15 cellular contexts compared by ENCODE assay signal in the genomic region with DNA sequence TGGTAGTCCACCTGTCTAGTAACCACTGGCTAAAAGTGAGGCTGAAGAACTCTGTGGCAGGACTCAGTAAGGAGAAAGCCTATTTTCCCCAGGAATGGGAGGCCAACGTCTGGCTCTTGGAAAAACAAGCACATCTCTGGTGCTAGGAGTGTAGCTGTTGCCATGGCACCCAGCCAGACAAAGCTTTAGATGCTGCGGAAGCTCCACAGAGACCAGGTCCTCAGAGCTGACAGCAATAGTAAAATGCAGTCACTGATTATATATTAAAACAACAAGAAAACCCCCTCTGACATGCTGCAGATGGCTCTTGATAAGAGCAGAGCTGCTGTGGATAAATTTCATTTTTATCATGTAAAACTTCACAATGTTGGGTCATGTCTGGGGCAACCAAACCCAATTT.
DNase-seq lines count a peak whose midpoint lies in the region; ATAC-seq and TF ChIP-seq lines count a peak whose summit lies in the region.
"Had no signal": no experiment of that assay in that cellular context is flagged by ENCODE, and none has a peak within 500 bp of the region (broad histone marks: within the 10 kb centered on the region; RNA-seq: fewer than 3 reads in every experiment).

No MANE protein-coding gene starts in this region.

- intact Hi-C loops in right cardiac atrium (cut with DNase I), result no loop called here
- intact Hi-C loops in uterus (cut with DNase I; ENCODE audit: low total_unique reads), result no loop called here

- H3K4me1 ChIP-seq in right cardiac atrium (ENCODE audit: control insufficient read depth, insufficient read depth, low read length) (no peaks in the 10 kb centered on the region), uterus (no peaks in the 10 kb centered on the region)

- WGBS in right cardiac atrium, result 29% methylated on average over 2 of the region's 2 CpGs

- H3K27me3 ChIP-seq in right cardiac atrium (ENCODE audit: control insufficient read depth, insufficient read depth) (no peaks in the 10 kb centered on the region), uterus (no peaks in the 10 kb centered on the region)

- DNase-seq in NCI-H748 (lab: John Stamatoyannopoulos, UW; ENCODE audit: unreplicated experiment), result peak; percentile 59
- no peak for DNase-seq in NCI-H748 treated with DMSO at 0.1 percent for 48 hours (lab: John Stamatoyannopoulos, UW)
- DNase-seq in right cardiac atrium, result peak; percentile 21 to 82 (median 65)
- DNase-seq in retina, result peak; percentile 69
- no peak for DNase-seq in uterus
- DNase-seq in GOT3 (lab: John Stamatoyannopoulos, UW), result no peak
- DNase-seq: activated naive CD8-positive, alpha-beta T cell treated with anti-CD3 and anti-CD28 coated beads, Interleukin-2, amount 50 U/mL, for 24 hours; activated T-cell treated with anti-CD3 and anti-CD28 coated beads, Interleukin-2, amount 50 U/mL, for 48 hours; CD4-positive, CD25-positive, alpha-beta regulatory T cell; NCI-H2029 treated with DMSO at 0.1 percent for 48 hours; stimulated activated CD4-positive, alpha-beta T cell treated with anti-CD3 and anti-CD28 coated beads, Interleukin-1b, Interleukin-23, amount 100 ng/mL, for 48 hours had no signal

- H3K9me3 ChIP-seq in right cardiac atrium (ENCODE audit: control insufficient read depth, low read length) (no peaks in the 10 kb centered on the region), uterus (no peaks in the 10 kb centered on the region)

- H3K27ac ChIP-seq in right cardiac atrium (ENCODE audit: low read length), result no peak overlapping the region
- H3K27ac ChIP-seq in uterus, result no peak overlapping the region
- H3K27ac ChIP-seq: coronary artery had no signal

- TF ChIP-seq CTCF in uterus (IDR thresholded peaks at IDR 0.05), result no peak

- no peak for TF ChIP-seq POLR2A in uterus (IDR thresholded peaks at IDR 0.05)

- H3K4me3 ChIP-seq in right cardiac atrium (ENCODE audit: low read length) (no peak overlapping the region), uterus (no peak overlapping the region)
- H3K4me3 ChIP-seq: coronary artery had no signal

- ATAC-seq in SK-N-SH treated with all-trans-retinoic acid at 6 μM for 48 hours (peak; percentile 79), right cardiac atrium (peak in 1 of 2 donors; percentile 60), GM19463 (IDR thresholded peaks at IDR 0.05; ENCODE audit: unreplicated experiment) (no peak)
- ATAC-seq: activated naive CD8-positive, alpha-beta T cell treated with anti-CD3 and anti-CD28 coated beads, Interleukin-2, amount 50 U/mL, for 24 hours; left lobe of liver had no signal

- no peaks in the 10 kb centered on the region for H3K36me3 ChIP-seq in uterus

TF ChIP-seq in SK-N-SH treated with all-trans-retinoic acid at 6 μM for 48 hours, 23 proteins besides CTCF, POLR2A, EP300 and RAD21:
- TF ChIP-seq TCF4 (CRISPR knock-in tag; IDR thresholded peaks at IDR 0.05; ENCODE audit: borderline replicate concordance) (peak; percentile 95), GLIS3 (CRISPR knock-in tag; IDR thresholded peaks at IDR 0.05) (no peak), ARNTL (CRISPR knock-in tag; IDR thresholded peaks at IDR 0.05; ENCODE audit: borderline replicate concordance, low read depth) (no peak), CSRNP3 (CRISPR knock-in tag; IDR thresholded peaks at IDR 0.05) (peak; percentile 84), ISL1 (CRISPR knock-in tag; IDR thresholded peaks at IDR 0.05) (peak; percentile 34; the same call in 1 of the 2 replicates), ZC3H10 (CRISPR knock-in tag; IDR thresholded peaks at IDR 0.05) (no peak), PPARA (CRISPR knock-in tag; IDR thresholded peaks at IDR 0.05; ENCODE audit: borderline replicate concordance) (no peak)
- TF ChIP-seq, protein P1, sequence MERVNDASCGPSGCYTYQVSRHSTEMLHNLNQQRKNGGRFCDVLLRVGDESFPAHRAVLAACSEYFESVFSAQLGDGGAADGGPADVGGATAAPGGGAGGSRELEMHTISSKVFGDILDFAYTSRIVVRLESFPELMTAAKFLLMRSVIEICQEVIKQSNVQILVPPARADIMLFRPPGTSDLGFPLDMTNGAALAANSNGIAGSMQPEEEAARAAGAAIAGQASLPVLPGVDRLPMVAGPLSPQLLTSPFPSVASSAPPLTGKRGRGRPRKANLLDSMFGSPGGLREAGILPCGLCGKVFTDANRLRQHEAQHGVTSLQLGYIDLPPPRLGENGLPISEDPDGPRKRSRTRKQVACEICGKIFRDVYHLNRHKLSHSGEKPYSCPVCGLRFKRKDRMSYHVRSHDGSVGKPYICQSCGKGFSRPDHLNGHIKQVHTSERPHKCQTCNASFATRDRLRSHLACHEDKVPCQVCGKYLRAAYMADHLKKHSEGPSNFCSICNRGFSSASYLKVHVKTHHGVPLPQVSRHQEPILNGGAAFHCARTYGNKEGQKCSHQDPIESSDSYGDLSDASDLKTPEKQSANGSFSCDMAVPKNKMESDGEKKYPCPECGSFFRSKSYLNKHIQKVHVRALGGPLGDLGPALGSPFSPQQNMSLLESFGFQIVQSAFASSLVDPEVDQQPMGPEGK (CRISPR knock-in tag; IDR thresholded peaks at IDR 0.05; ENCODE audit: borderline replicate concordance), result no peak
- TF ChIP-seq, protein P2, sequence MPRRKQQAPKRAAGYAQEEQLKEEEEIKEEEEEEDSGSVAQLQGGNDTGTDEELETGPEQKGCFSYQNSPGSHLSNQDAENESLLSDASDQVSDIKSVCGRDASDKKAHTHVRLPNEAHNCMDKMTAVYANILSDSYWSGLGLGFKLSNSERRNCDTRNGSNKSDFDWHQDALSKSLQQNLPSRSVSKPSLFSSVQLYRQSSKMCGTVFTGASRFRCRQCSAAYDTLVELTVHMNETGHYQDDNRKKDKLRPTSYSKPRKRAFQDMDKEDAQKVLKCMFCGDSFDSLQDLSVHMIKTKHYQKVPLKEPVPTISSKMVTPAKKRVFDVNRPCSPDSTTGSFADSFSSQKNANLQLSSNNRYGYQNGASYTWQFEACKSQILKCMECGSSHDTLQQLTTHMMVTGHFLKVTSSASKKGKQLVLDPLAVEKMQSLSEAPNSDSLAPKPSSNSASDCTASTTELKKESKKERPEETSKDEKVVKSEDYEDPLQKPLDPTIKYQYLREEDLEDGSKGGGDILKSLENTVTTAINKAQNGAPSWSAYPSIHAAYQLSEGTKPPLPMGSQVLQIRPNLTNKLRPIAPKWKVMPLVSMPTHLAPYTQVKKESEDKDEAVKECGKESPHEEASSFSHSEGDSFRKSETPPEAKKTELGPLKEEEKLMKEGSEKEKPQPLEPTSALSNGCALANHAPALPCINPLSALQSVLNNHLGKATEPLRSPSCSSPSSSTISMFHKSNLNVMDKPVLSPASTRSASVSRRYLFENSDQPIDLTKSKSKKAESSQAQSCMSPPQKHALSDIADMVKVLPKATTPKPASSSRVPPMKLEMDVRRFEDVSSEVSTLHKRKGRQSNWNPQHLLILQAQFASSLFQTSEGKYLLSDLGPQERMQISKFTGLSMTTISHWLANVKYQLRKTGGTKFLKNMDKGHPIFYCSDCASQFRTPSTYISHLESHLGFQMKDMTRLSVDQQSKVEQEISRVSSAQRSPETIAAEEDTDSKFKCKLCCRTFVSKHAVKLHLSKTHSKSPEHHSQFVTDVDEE (CRISPR knock-in tag; IDR thresholded peaks at IDR 0.05), result peak; percentile 91
- TF ChIP-seq, protein P3, sequence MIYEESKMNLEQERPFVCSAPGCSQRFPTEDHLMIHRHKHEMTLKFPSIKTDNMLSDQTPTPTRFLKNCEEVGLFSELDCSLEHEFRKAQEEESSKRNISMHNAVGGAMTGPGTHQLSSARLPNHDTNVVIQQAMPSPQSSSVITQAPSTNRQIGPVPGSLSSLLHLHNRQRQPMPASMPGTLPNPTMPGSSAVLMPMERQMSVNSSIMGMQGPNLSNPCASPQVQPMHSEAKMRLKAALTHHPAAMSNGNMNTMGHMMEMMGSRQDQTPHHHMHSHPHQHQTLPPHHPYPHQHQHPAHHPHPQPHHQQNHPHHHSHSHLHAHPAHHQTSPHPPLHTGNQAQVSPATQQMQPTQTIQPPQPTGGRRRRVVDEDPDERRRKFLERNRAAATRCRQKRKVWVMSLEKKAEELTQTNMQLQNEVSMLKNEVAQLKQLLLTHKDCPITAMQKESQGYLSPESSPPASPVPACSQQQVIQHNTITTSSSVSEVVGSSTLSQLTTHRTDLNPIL (CRISPR knock-in tag; IDR thresholded peaks at IDR 0.05; ENCODE audit: low read depth), result no peak

Comparison
In these comparisons a context has a peak if more than half of its experiments do, and no peak if none do; other contexts are left out.
1. DNase-seq: peak in NCI-H748 (single experiment), right cardiac atrium (3 of 3) and retina (single experiment); none in NCI-H748 treated with DMSO at 0.1 percent for 48 hours (single experiment), uterus (0 of 2) and GOT3 (single experiment).